In genomic region chr21:15638856-15639549, GRCh38 we compare ENCODE assay signal across 17 cellular contexts.
A peak's percentile ranks its signal among the peaks of the same experiment; 100 is the strongest.
DNase-seq lines count a peak whose midpoint lies in the region; ATAC-seq and TF ChIP-seq lines count a peak whose summit lies in the region.
"Had no signal": no experiment of that assay in that cellular context is flagged by ENCODE, and none has a peak within 500 bp of the region (broad histone marks: within the 10 kb centered on the region; RNA-seq: fewer than 3 reads in every experiment).

No MANE protein-coding gene starts in this region.

- 68 to 74% (median 71%) methylated on average over 8 of the region's 8 CpGs for WGBS in heart left ventricle, 4 donors
- WGBS in gastroesophageal sphincter (ENCODE audit: low coverage in 1 of 2), 2 donors, result 60 to 71% methylated on average over 8 of the region's 8 CpGs

- no peak overlapping the region for H3K4me3 Mint-ChIP-seq in activated T-cell treated with anti-CD3 and anti-CD28 coated beads, Interleukin-2, amount 50 U/mL, for 4 hours
- H3K4me3 Mint-ChIP-seq: activated naive CD4-positive, alpha-beta T cell treated with anti-CD3 and anti-CD28 coated beads, Interleukin-2, amount 50 U/mL, for 24 hours; CD14-positive monocyte; T-cell had no signal

- ATAC-seq in Right ventricle myocardium superior (ENCODE audit: poor library complexity) (peak; percentile 51), heart left ventricle (no peak), gastroesophageal sphincter (peak; percentile 61), mucosa of descending colon (peak; percentile 59), SK-N-SH treated with all-trans-retinoic acid at 6 μM for 48 hours (no peak)
- no peak for ATAC-seq in activated T-cell treated with anti-CD3 and anti-CD28 coated beads, Interleukin-2, amount 50 U/mL, for 4 hours
- ATAC-seq: T-cell had no signal

- intact Hi-C loops in Right ventricle myocardium superior (cut with DNase I), result no loop called here
- intact Hi-C loops in heart left ventricle (cut with DNase I), result no loop called here
- intact Hi-C loops in mucosa of descending colon (cut with DNase I, micrococcal nuclease), result no loop called here

- H3K4me3 ChIP-seq in heart left ventricle, result no peak overlapping the region
- H3K4me3 ChIP-seq in gastroesophageal sphincter, result no peak overlapping the region
- H3K4me3 ChIP-seq in mucosa of descending colon, result no peak overlapping the region
- H3K4me3 ChIP-seq: coronary artery had no signal

- H3K9me3 ChIP-seq in heart left ventricle (no peaks in the 10 kb centered on the region), gastroesophageal sphincter (no peaks in the 10 kb centered on the region), mucosa of descending colon (no peaks in the 10 kb centered on the region)

- no peak overlapping the region for H3K27ac ChIP-seq in heart left ventricle
- H3K27ac ChIP-seq in gastroesophageal sphincter, result peak overlapping the region in 2 of 4 donors; percentile 12 to 60
- H3K27ac ChIP-seq: 22Rv1, coronary artery had no signal

- TF ChIP-seq CTCF in heart left ventricle (IDR thresholded peaks at IDR 0.05) (no peak), gastroesophageal sphincter (IDR thresholded peaks at IDR 0.05) (no peak), mucosa of descending colon (IDR thresholded peaks at IDR 0.05) (no peak)

- TF ChIP-seq POLR2A in heart left ventricle (IDR thresholded peaks at IDR 0.05) (no peak), gastroesophageal sphincter (IDR thresholded peaks at IDR 0.05) (no peak)

- TF ChIP-seq EP300 in gastroesophageal sphincter (IDR thresholded peaks at IDR 0.05), result no peak

- H3K27me3 ChIP-seq in heart left ventricle (no peaks in the 10 kb centered on the region), gastroesophageal sphincter (no peaks in the 10 kb centered on the region)

- H3K9me3 Mint-ChIP-seq in activated T-cell treated with anti-CD3 and anti-CD28 coated beads, Interleukin-2, amount 50 U/mL, for 4 hours, result no peaks in the 10 kb centered on the region
- H3K9me3 Mint-ChIP-seq: activated naive CD4-positive, alpha-beta T cell treated with anti-CD3 and anti-CD28 coated beads, Interleukin-2, amount 50 U/mL, for 24 hours; T-cell had no signal

- DNase-seq in Right ventricle myocardium superior (no peak), heart left ventricle (no peak), mucosa of descending colon (peak in 1 of 3 donors; percentile 12), middle frontal gyrus (ENCODE audit: extremely low spot score, low spot score) (no peak)
- no peak for DNase-seq in activated T-cell treated with anti-CD3 and anti-CD28 coated beads, Interleukin-2, amount 50 U/mL, for 4 hours
- DNase-seq in activated CD4-positive, alpha-beta T cell treated with anti-CD3 and anti-CD28 coated beads, Interleukin-2, amount 50 U/mL, for 48 hours, result no peak
- DNase-seq: activated CD4-positive, CD25-positive, alpha-beta regulatory T cell; KG1; NCI-H146; stimulated activated CD4-positive, alpha-beta T cell treated with anti-CD3 and anti-CD28 coated beads, Interleukin-4, amount 100 ng/mL, for 1 hour; T-cell had no signal

- H3K27me3 Mint-ChIP-seq in activated T-cell treated with anti-CD3 and anti-CD28 coated beads, Interleukin-2, amount 50 U/mL, for 4 hours (ENCODE audit: low read depth), result no peaks in the 10 kb centered on the region
- H3K27me3 Mint-ChIP-seq: activated naive CD4-positive, alpha-beta T cell treated with anti-CD3 and anti-CD28 coated beads, Interleukin-2, amount 50 U/mL, for 24 hours; T-cell had no signal

- H3K36me3 Mint-ChIP-seq in activated T-cell treated with anti-CD3 and anti-CD28 coated beads, Interleukin-2, amount 50 U/mL, for 4 hours (ENCODE audit: insufficient read depth), result no peaks in the 10 kb centered on the region
- H3K36me3 Mint-ChIP-seq: activated naive CD4-positive, alpha-beta T cell treated with anti-CD3 and anti-CD28 coated beads, Interleukin-2, amount 50 U/mL, for 24 hours; CD14-positive monocyte; T-cell had no signal

- H3K4me1 ChIP-seq in heart left ventricle (peaks cover 0 to 5% (median 0%) of the 10 kb centered on the region in 12 donors), gastroesophageal sphincter (peaks cover 7 to 28% (median 9%) of the 10 kb centered on the region in 3 donors), mucosa of descending colon (ENCODE audit: low read depth) (no peaks in the 10 kb centered on the region)

- no peaks in the 10 kb centered on the region for H3K4me1 Mint-ChIP-seq in activated T-cell treated with anti-CD3 and anti-CD28 coated beads, Interleukin-2, amount 50 U/mL, for 4 hours (ENCODE audit: low read depth)
- H3K4me1 Mint-ChIP-seq: activated naive CD4-positive, alpha-beta T cell treated with anti-CD3 and anti-CD28 coated beads, Interleukin-2, amount 50 U/mL, for 24 hours; CD14-positive monocyte; T-cell had no signal

- no peaks in the 10 kb centered on the region for H3K36me3 ChIP-seq in heart left ventricle
- no peaks in the 10 kb centered on the region for H3K36me3 ChIP-seq in gastroesophageal sphincter
- no peaks in the 10 kb centered on the region for H3K36me3 ChIP-seq in mucosa of descending colon (ENCODE audit: low read depth)

TF ChIP-seq in SK-N-SH treated with all-trans-retinoic acid at 6 μM for 48 hours, 23 proteins besides CTCF, POLR2A, EP300 and RAD21:
- no peak for TF ChIP-seq ZNF565 (CRISPR knock-in tag; conservative IDR thresholded peaks at IDR 0.05; ENCODE audit: low read depth)
- TF ChIP-seq ZNF8 (CRISPR knock-in tag; IDR thresholded peaks at IDR 0.05), result no peak
- no peak for TF ChIP-seq TCF4 (CRISPR knock-in tag; IDR thresholded peaks at IDR 0.05; ENCODE audit: borderline replicate concordance)
- TF ChIP-seq PPARA (CRISPR knock-in tag; IDR thresholded peaks at IDR 0.05; ENCODE audit: borderline replicate concordance), result no peak

Comparison
In these comparisons a context has a peak if more than half of its experiments do, and no peak if none do; other contexts are left out.
1. ATAC-seq: peak in Right ventricle myocardium superior (single experiment), gastroesophageal sphincter (single experiment) and mucosa of descending colon (single experiment); none in heart left ventricle (0 of 4), activated T-cell treated with anti-CD3 and anti-CD28 coated beads, Interleukin-2, amount 50 U/mL, for 4 hours (0 of 2) and SK-N-SH treated with all-trans-retinoic acid at 6 μM for 48 hours (single experiment).